In the genomic region with DNA sequence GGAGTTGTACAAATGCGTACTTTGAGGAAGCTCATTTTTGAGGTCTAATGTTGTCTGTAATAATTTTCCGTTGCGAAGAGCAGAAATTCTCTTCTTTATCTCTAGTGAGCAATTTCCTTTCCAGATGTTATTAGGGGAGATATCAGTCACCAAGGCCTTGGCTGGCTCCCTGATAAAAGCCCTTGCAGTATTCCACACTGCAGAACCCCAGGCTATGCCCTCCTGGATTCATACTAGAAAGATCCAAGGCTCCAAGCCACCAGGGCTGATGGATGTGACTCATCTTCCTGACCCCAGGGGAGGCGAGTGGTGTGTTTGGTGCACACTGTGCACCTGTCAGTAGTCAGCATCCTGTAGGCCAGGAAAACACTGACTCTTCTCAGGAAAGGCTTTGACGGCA, we compare ENCODE assay signal across 16 cellular contexts. TPM values are rescaled to one million over a fixed set of nuclear protein-coding genes. Genes with fewer than 3 reads are reported as not detected.
A peak's percentile ranks its signal among the peaks of the same experiment; 100 is the strongest.
DNase-seq lines count a peak whose midpoint lies in the region; ATAC-seq, FAIRE-seq and TF ChIP-seq lines count a peak whose summit lies in the region.
"Had no signal": no experiment of that assay in that cellular context is flagged by ENCODE, and none has a peak within 500 bp of the region (broad histone marks: within the 10 kb centered on the region; RNA-seq: fewer than 3 reads in every experiment).

No MANE protein-coding gene starts in this region.

- POLR2A ChIA-PET in PC-3 (lab: Charles Lee; ENCODE audit: unreplicated experiment): no interaction called here
- POLR2A ChIA-PET in endothelial cell of umbilical vein (lab: Charles Lee): interaction anchor here (0.6 to 1.1 kb wide), 2 partner anchors 114 to 240 kb away, joined by 3 to 6 read pairs; no protein-coding TSS in a partner anchor

- H3K4me1 ChIP-seq in PC-3 (ENCODE audit: insufficient read depth, low read length) (peaks cover 54% of the 10 kb centered on the region), endothelial cell of umbilical vein (ENCODE audit: control insufficient read depth, extremely low read depth, insufficient read depth, low read length) (peaks cover 98% of the 10 kb centered on the region), hepatocyte (ENCODE audit: insufficient read depth) (peaks cover 17% of the 10 kb centered on the region)

- H3K9me1 ChIP-seq in endothelial cell of umbilical vein (replicated peaks; ENCODE audit: control insufficient read depth, extremely low read depth, insufficient read depth, low read length): no peaks in the 10 kb centered on the region

- peak; percentile 35 for ATAC-seq in PC-3
- peak; percentile 8 for ATAC-seq in omental fat pad (ENCODE audit: low FRiP score)
- no peak for ATAC-seq in GM21529 (IDR thresholded peaks at IDR 0.05; ENCODE audit: unreplicated experiment)
- ATAC-seq: GM12878; stimulated activated naive CD8-positive, alpha-beta T cell treated with anti-CD3 and anti-CD28 coated beads, Interleukin-15, Interleukin-2, amounts not matched to agents 100 U/mL and 50 U/mL, for 24 hours had no signal

- H3K9me2 ChIP-seq in PC-3 (replicated peaks; ENCODE audit: low read length): no peaks in the 10 kb centered on the region
- H3K9me2 ChIP-seq in hepatocyte (replicated peaks; ENCODE audit: insufficient read depth): no peaks in the 10 kb centered on the region

- no peaks in the 10 kb centered on the region for H3F3A ChIP-seq in PC-3 (ENCODE audit: low read length, unreplicated experiment)

- no peak overlapping the region for H2AFZ ChIP-seq in PC-3 (ENCODE audit: low read length)
- H2AFZ ChIP-seq in endothelial cell of umbilical vein (ENCODE audit: low read depth, low read length): no peak overlapping the region
- no peak overlapping the region for H2AFZ ChIP-seq in hepatocyte

- no TSS peak for BruUV-seq in PC-3 (replicated peaks; lab: Mats Ljungman, UMichigan)
- BruUV-seq in endothelial cell of umbilical vein (replicated peaks; lab: Mats Ljungman, UMichigan): no TSS peak

- H3K27ac ChIP-seq in PC-3 (ENCODE audit: low read length): no peak overlapping the region
- peak overlapping the region; percentile 90 for H3K27ac ChIP-seq in endothelial cell of umbilical vein (ENCODE audit: insufficient read depth, low read depth, low read length)
- no peak overlapping the region for H3K27ac ChIP-seq in hepatocyte
- H3K27ac ChIP-seq: KMS-11 had no signal

- DNase-seq in EL (peak; percentile 28), PC-3 (peak; percentile 57), endothelial cell of umbilical vein (ENCODE audit: low read depth, low spot score) (peak; percentile 94), omental fat pad (ENCODE audit: low spot score) (no peak), hepatocyte (ENCODE audit: low spot score) (no peak), GM19238 (ENCODE audit: insufficient read length, low spot score) (no peak), amniotic stem cell (lab: John Stamatoyannopoulos, UW) (no peak)
- DNase-seq: midbrain; posterior cingulate gyrus; stimulated activated CD4-positive, alpha-beta T cell treated with anti-CD3 and anti-CD28 coated beads, Interleukin-4, amount 100 ng/mL, for 1 hour; stimulated activated naive CD8-positive, alpha-beta T cell treated with anti-CD3 and anti-CD28 coated beads, Interleukin-15, Interleukin-2, amounts not matched to agents 100 U/mL and 50 U/mL, for 24 hours had no signal

- H3K4me3 ChIP-seq in PC-3 (ENCODE audit: low read length): no peak overlapping the region
- H3K4me3 ChIP-seq in endothelial cell of umbilical vein (replicated peaks in 1 of 3; ENCODE audit: insufficient read depth in 1 of 3, low read depth in 1 of 3, low read length in 3 of 3): no peak overlapping the region
- no peak overlapping the region for H3K4me3 ChIP-seq in hepatocyte
- H3K4me3 ChIP-seq: GM12878 had no signal

- intact Hi-C loops in PC-3 (cut with micrococcal nuclease) (no loop called here), endothelial cell of umbilical vein (cut with micrococcal nuclease) (loop anchor here (1.0 to 10.0 kb wide), 7 partner anchors 16 to 418 kb away; partner anchors contain the start of genes INO80C and MAPRE2)

- 78% methylated on average over 5 of the region's 5 CpGs for WGBS in hepatocyte (ENCODE audit: low lambda C conversion rate, missing lambda C conversion rate)

- dilution Hi-C loops in endothelial cell of umbilical vein (cut with MboI; ENCODE audit: extremely low pct_ligation_motif_present, low sequenced_read_pairs): no loop called here

- peak; percentile 65 for TF ChIP-seq POLR2A in endothelial cell of umbilical vein (IDR thresholded peaks at IDR 0.05; ENCODE audit: low read depth, low read length)

- no peak overlapping the region for H3K4me2 ChIP-seq in PC-3 (ENCODE audit: low read length)
- H3K4me2 ChIP-seq in endothelial cell of umbilical vein (ENCODE audit: insufficient read depth, low read length): peak overlapping the region; percentile 91
- no peak overlapping the region for H3K4me2 ChIP-seq in hepatocyte
- H3K4me2 ChIP-seq: KMS-11 had no signal

- H3K9ac ChIP-seq in PC-3 (ENCODE audit: low read length) (no peak overlapping the region), endothelial cell of umbilical vein (replicated peaks; ENCODE audit: extremely low read depth, insufficient read depth, low read length) (peak overlapping the region; percentile 89)
- H3K9ac ChIP-seq: KMS-11 had no signal

- no peaks in the 10 kb centered on the region for H3K36me3 ChIP-seq in PC-3 (ENCODE audit: low read depth, low read length)
- no peaks in the 10 kb centered on the region for H3K36me3 ChIP-seq in endothelial cell of umbilical vein (ENCODE audit: control insufficient read depth in 2 of 2, extremely low read depth in 1 of 2, insufficient read depth in 2 of 2, low read length in 2 of 2)
- H3K36me3 ChIP-seq in hepatocyte (replicated peaks; ENCODE audit: insufficient read depth, low read depth): no peaks in the 10 kb centered on the region

- peak; percentile 96 for FAIRE-seq in endothelial cell of umbilical vein (lab: Jason Lieb, UNC)
- FAIRE-seq: GM12878, GM19239, H1 had no signal

- CTCF ChIA-PET in PC-3 (lab: Charles Lee): no interaction called here
- CTCF ChIA-PET in endothelial cell of umbilical vein (lab: Charles Lee): interaction anchor here (0.8 to 1.1 kb wide), 4 partner anchors 19 to 248 kb away, joined by 3 read pairs; no protein-coding TSS in a partner anchor

- no peak for TF ChIP-seq CTCF in PC-3 (conservative IDR thresholded peaks at IDR 0.05; ENCODE audit: low read depth, low read length)
- TF ChIP-seq CTCF in endothelial cell of umbilical vein (IDR thresholded peaks at IDR 0.05; ENCODE audit: extremely low read depth in 1 of 2, insufficient read depth in 1 of 2, low read depth in 1 of 2, low read length in 2 of 2): no peak
- TF ChIP-seq CTCF in omental fat pad (IDR thresholded peaks at IDR 0.05): no peak
- no peak for TF ChIP-seq CTCF in hepatocyte (IDR thresholded peaks at IDR 0.05; ENCODE audit: poor library complexity)

- H4K20me1 ChIP-seq in PC-3 (ENCODE audit: low read length) (no peaks in the 10 kb centered on the region), endothelial cell of umbilical vein (replicated peaks; ENCODE audit: control insufficient read depth, extremely low read depth, insufficient read depth, low read length) (no peaks in the 10 kb centered on the region), hepatocyte (ENCODE audit: insufficient read depth, poor library complexity, severe bottlenecking) (no peaks in the 10 kb centered on the region)

- H3K27me3 ChIP-seq in PC-3 (ENCODE audit: low read length): no peaks in the 10 kb centered on the region
- no peaks in the 10 kb centered on the region for H3K27me3 ChIP-seq in endothelial cell of umbilical vein (ENCODE audit: control insufficient read depth in 2 of 2, insufficient read depth in 2 of 2, low read length in 2 of 2)
- no peaks in the 10 kb centered on the region for H3K27me3 ChIP-seq in hepatocyte

- H3K79me2 ChIP-seq in PC-3 (ENCODE audit: low read length) (no peaks in the 10 kb centered on the region), endothelial cell of umbilical vein (ENCODE audit: control insufficient read depth, insufficient read depth, low read length) (peaks cover 55% of the 10 kb centered on the region), hepatocyte (no peaks in the 10 kb centered on the region)

- H3K9me3 ChIP-seq in PC-3 (ENCODE audit: low read length) (no peaks in the 10 kb centered on the region), endothelial cell of umbilical vein (replicated peaks; ENCODE audit: control insufficient read depth, insufficient read depth, low read length) (no peaks in the 10 kb centered on the region), hepatocyte (ENCODE audit: low read depth) (no peaks in the 10 kb centered on the region)

TF ChIP-seq in endothelial cell of umbilical vein, 7 proteins besides CTCF, POLR2A, EP300 and RAD21:
- TF ChIP-seq EZH2 (IDR thresholded peaks at IDR 0.05; ENCODE audit: borderline replicate concordance, low read depth, low read length, severe bottlenecking) (no peak), GATA2 (IDR thresholded peaks at IDR 0.05; ENCODE audit: insufficient read depth, insufficient read length, low read depth, low read length) (peak; percentile 99), MYC (IDR thresholded peaks at IDR 0.05; ENCODE audit: low read depth, low read length) (peak; percentile 83), FOS (IDR thresholded peaks at IDR 0.05; ENCODE audit: borderline replicate concordance, insufficient read depth, low read length) (peak; percentile 100), POLR2AphosphoS5 (IDR thresholded peaks at IDR 0.05; ENCODE audit: insufficient read depth, low read depth, low read length) (peak; percentile 84), JUN (IDR thresholded peaks at IDR 0.05; ENCODE audit: borderline replicate concordance, insufficient read depth, insufficient read length, low read depth) (peak; percentile 94)
- TF ChIP-seq, protein P1, sequence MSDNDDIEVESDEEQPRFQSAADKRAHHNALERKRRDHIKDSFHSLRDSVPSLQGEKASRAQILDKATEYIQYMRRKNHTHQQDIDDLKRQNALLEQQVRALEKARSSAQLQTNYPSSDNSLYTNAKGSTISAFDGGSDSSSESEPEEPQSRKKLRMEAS (IDR thresholded peaks at IDR 0.05; ENCODE audit: insufficient read depth, insufficient read length): no peak

RNA-seq across cellular contexts. Expression of gene INO80C, which starts 34.7 kb away (rescaled TPM):
- total RNA-seq in PC-3 (2014; rRNA removed): 6.8 and 16.1 TPM in 2 replicates
- total RNA-seq in endothelial cell of umbilical vein: 51.4 and 56.0 TPM in 2 replicates
- polyA plus RNA-seq in endothelial cell of umbilical vein: 41.4 and 43.4 TPM in 2 replicates
- polyA plus RNA-seq in endothelial cell of umbilical vein (2011; cell fraction: cytosol; rRNA removed): 60.6 and 66.8 TPM in 2 replicates
- polyA plus RNA-seq in endothelial cell of umbilical vein (2011; cell fraction: nucleus; rRNA removed): 68.8 and 69.0 TPM in 2 replicates
- polyA plus RNA-seq in endothelial cell of umbilical vein (2012): 29.5 and 34.4 TPM in 2 replicates
- polyA minus RNA-seq in endothelial cell of umbilical vein: 16.2 and 20.7 TPM in 2 replicates
- 10.4 TPM for polyA minus RNA-seq in endothelial cell of umbilical vein (2011; cell fraction: cytosol; rRNA and poly(A)+ RNA removed)
- polyA minus RNA-seq in endothelial cell of umbilical vein (2011; cell fraction: nucleus; rRNA and poly(A)+ RNA removed): 30.5 and 36.4 TPM in 2 replicates
- total RNA-seq in omental fat pad: 10 to 100 TPM in 2 of 4 donors, 1 to 10 TPM in 2; 6.3 to 20.7 (median 9.6) TPM
- total RNA-seq in hepatocyte: 16.5 and 16.6 TPM in 2 replicates
- 25.1 and 42.2 TPM in 2 replicates for polyA plus RNA-seq in hepatocyte

Comparison
In these comparisons a context has a peak if more than half of its experiments do, and no peak if none do; other contexts are left out.
1. DNase-seq: peak in EL (single experiment), PC-3 (single experiment) and endothelial cell of umbilical vein (single experiment); none in omental fat pad (single experiment), hepatocyte (single experiment), GM19238 (single experiment) and amniotic stem cell (single experiment).